In the genomic region with DNA sequence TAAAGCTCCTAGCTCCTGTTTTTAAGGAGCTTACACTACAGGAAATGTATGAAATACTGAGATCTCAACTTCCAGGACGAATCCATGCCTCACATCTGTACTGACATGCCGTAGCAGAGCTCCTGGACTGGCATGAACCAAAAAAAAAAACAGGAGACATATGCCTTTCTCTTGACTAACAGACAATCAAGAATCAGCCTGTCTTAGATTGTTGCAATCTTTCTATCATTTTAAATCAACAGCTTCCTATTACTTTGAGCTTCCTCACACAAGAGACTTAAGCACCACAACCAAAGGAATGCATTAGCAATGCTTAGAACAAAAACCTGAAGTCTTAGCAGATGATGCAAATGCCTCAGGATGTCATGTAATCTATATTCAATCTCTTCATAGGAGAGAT, we compare ENCODE assay signal across 1 cellular context.
TF ChIP-seq lines count a peak whose summit lies in the region.

No MANE protein-coding gene starts in this region.

TF ChIP-seq in GM23338, 12 proteins besides CTCF, POLR2A, EP300 and RAD21 (continued from another document):
- TF ChIP-seq REST (IDR thresholded peaks at IDR 0.05; ENCODE audit: unreplicated experiment) (no peak), ZNF462 (CRISPR knock-in tag; IDR thresholded peaks at IDR 0.05) (no peak), ZNF331 (CRISPR knock-in tag; IDR thresholded peaks at IDR 0.05; ENCODE audit: low read depth) (no peak)
